ENCODE assay signal across 23 cellular contexts in the genomic region with DNA sequence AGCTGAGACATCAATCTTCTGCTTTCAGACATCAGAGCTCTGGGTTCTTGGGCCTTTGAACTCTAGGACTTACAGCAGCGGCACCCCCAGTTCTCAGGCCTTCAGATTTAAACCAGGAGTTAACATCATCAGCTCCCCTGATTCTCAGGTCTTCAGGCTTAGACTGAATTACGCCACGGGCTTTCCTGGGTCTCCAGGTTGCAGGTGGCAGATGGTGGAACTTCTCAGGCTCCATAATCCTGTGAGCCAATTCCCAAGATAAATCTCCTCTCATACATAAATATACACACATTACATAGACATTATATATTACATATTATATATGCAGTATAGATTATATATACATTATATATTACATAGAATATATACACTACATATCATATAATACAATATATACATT.
"Had no signal": no experiment of that assay in that cellular context is flagged by ENCODE, and none has a peak within 500 bp of the region (broad histone marks: within the 10 kb centered on the region; RNA-seq: fewer than 3 reads in every experiment).

No MANE protein-coding gene starts in this region.

- H3K27me3 ChIP-seq: colonic mucosa, esophagus squamous epithelium, gastrocnemius medialis, heart left ventricle, hepatocyte, left lung had no signal

- H3K9me3 ChIP-seq: colonic mucosa, esophagus squamous epithelium, gastrocnemius medialis, left lung, lower lobe of right lung had no signal

- H3K4me3 ChIP-seq: colonic mucosa, esophagus squamous epithelium, gastrocnemius medialis, heart left ventricle, hepatocyte, left lung, lower lobe of right lung, mucosa of descending colon had no signal

- DNase-seq: colonic mucosa; cortex of kidney; effector CD8-positive, alpha-beta T cell; effector memory CD8-positive, alpha-beta T cell; endodermal cell; erythroblast; esophagus squamous epithelium; foreskin fibroblast; foreskin melanocyte; gastrocnemius medialis; heart left ventricle; hypothalamus; left cardiac atrium; left lung; left ventricle myocardium superior; lower lobe of right lung; mesenchymal stem cell; mucosa of descending colon; naive B cell; naive thymus-derived CD8-positive, alpha-beta T cell had no signal

- ATAC-seq: effector memory CD8-positive, alpha-beta T cell; esophagus mucosa; gastrocnemius medialis; heart left ventricle; left cardiac atrium; left lung; left ventricle myocardium superior; lower lobe of right lung; mucosa of descending colon; naive thymus-derived CD8-positive, alpha-beta T cell had no signal

- H3K27ac ChIP-seq: colonic mucosa, epithelial cell of prostate, esophagus squamous epithelium, gastrocnemius medialis, heart left ventricle, hepatocyte, left lung, lower lobe of right lung had no signal

- H3K36me3 ChIP-seq: colonic mucosa, esophagus squamous epithelium, gastrocnemius medialis, heart left ventricle, left lung, lower lobe of right lung had no signal
